ENCODE assay signal across 22 cellular contexts in the genomic region with DNA sequence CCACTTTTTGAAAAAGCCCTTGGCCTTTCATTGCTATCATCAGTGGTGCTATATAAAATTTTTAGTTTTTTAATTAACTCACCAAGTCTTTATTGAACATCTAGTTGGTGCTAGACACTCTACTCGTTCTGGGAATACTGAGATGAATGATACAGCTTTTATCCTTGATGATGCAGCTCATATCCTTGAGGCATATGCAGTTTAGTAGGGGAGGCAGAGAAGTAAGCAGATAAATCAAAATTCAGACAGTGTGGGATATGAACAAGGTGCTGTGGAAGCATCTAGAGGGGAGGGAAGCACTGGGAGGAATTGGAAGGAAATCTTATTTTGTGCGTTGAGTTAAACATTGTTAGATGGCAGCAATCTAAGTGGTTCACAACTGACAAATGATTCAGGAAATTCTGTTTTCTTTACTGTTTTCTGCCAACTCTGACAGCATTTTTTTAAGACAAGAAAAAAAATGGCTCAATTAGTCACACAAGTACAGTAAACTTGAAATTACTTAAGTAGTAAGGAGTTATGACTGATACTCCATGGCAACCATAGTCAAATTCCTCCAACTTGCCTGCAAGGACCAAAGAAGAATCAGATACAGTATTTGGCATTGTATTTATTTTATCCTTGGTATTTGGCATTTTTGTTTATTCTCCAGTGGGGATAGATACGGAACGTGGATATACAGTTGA.
DNase-seq lines count a peak whose midpoint lies in the region; ATAC-seq and TF ChIP-seq lines count a peak whose summit lies in the region.
"Had no signal": no experiment of that assay in that cellular context is flagged by ENCODE, and none has a peak within 500 bp of the region (broad histone marks: within the 10 kb centered on the region; RNA-seq: fewer than 3 reads in every experiment).

No MANE protein-coding gene starts in this region.

- no peak overlapping the region for H2AFZ ChIP-seq in PC-3 (ENCODE audit: low read length)
- no peak overlapping the region for H2AFZ ChIP-seq in osteoblast (ENCODE audit: low read length)

- H3K79me2 ChIP-seq in PC-3 (ENCODE audit: low read length) = no peaks in the 10 kb centered on the region
- H3K79me2 ChIP-seq in osteoblast (ENCODE audit: insufficient read depth, low read length) = no peaks in the 10 kb centered on the region

- H3K27me3 ChIP-seq in BJ (ENCODE audit: control insufficient read depth, insufficient read depth, low read length) (no peaks in the 10 kb centered on the region), PC-3 (ENCODE audit: low read length) (no peaks in the 10 kb centered on the region), esophagus squamous epithelium (no peaks in the 10 kb centered on the region), osteoblast (ENCODE audit: insufficient read depth, low read length) (no peaks in the 10 kb centered on the region)
- H3K27me3 ChIP-seq: dorsolateral prefrontal cortex, upper lobe of left lung had no signal

- H3K4me3 ChIP-seq in BJ (ENCODE audit: low read depth, low read length) = no peak overlapping the region
- H3K4me3 ChIP-seq in PC-3 (ENCODE audit: low read length) = no peak overlapping the region
- H3K4me3 ChIP-seq in esophagus squamous epithelium = no peak overlapping the region
- H3K4me3 ChIP-seq in osteoblast (ENCODE audit: insufficient read depth, low read length) = no peak overlapping the region
- H3K4me3 ChIP-seq: dorsolateral prefrontal cortex, upper lobe of left lung had no signal

- TF ChIP-seq CTCF in BJ (IDR thresholded peaks at IDR 0.05; ENCODE audit: insufficient read depth, low read depth, low read length) = no peak
- TF ChIP-seq CTCF in PC-3 (conservative IDR thresholded peaks at IDR 0.05; ENCODE audit: low read depth, low read length) = no peak
- no peak for TF ChIP-seq CTCF in esophagus squamous epithelium (IDR thresholded peaks at IDR 0.05)
- no peak for TF ChIP-seq CTCF in osteoblast (IDR thresholded peaks at IDR 0.05; ENCODE audit: extremely low read depth, low read depth, low read length)

- no TSS peak for BruUV-seq in PC-3 (replicated peaks; lab: Mats Ljungman, UMichigan)

- no peak for TF ChIP-seq POLR2A in esophagus squamous epithelium (IDR thresholded peaks at IDR 0.05)

- H3K9me3 ChIP-seq in PC-3 (ENCODE audit: low read length) = no peaks in the 10 kb centered on the region
- H3K9me3 ChIP-seq in esophagus squamous epithelium = no peaks in the 10 kb centered on the region
- no peaks in the 10 kb centered on the region for H3K9me3 ChIP-seq in osteoblast (ENCODE audit: low read depth, low read length)
- H3K9me3 ChIP-seq: upper lobe of left lung had no signal

- H3K36me3 ChIP-seq in BJ (ENCODE audit: control insufficient read depth, insufficient read depth, low read length) (no peaks in the 10 kb centered on the region), PC-3 (ENCODE audit: low read depth, low read length) (no peaks in the 10 kb centered on the region), esophagus squamous epithelium (peaks cover 0 to 14% (median 0%) of the 10 kb centered on the region in 3 donors), osteoblast (ENCODE audit: insufficient read depth, low read length) (no peaks in the 10 kb centered on the region)
- H3K36me3 ChIP-seq: upper lobe of left lung had no signal

- H3K4me2 ChIP-seq in PC-3 (ENCODE audit: low read length) (no peak overlapping the region), osteoblast (ENCODE audit: insufficient read depth, low read length) (no peak overlapping the region)

- no peaks in the 10 kb centered on the region for H3K9me2 ChIP-seq in PC-3 (replicated peaks; ENCODE audit: low read length)

- H3K4me1 ChIP-seq in PC-3 (ENCODE audit: insufficient read depth, low read length) (no peaks in the 10 kb centered on the region), esophagus squamous epithelium (peaks cover 0 to 18% (median 0%) of the 10 kb centered on the region in 3 donors), osteoblast (ENCODE audit: insufficient read depth, low read length) (no peaks in the 10 kb centered on the region)
- H3K4me1 ChIP-seq: upper lobe of left lung had no signal

- CTCF ChIA-PET in BJ (lab: Yijun Ruan, JAX) (interaction anchor here (1.4 kb wide), 1 partner anchor 108 kb away, joined by 3 read pairs; no protein-coding TSS in a partner anchor), PC-3 (lab: Charles Lee) (no interaction called here)

- H3K27ac ChIP-seq in PC-3 (ENCODE audit: low read length) (no peak overlapping the region), esophagus squamous epithelium (peak overlapping the region; percentile 36 to 77 (median 73)), osteoblast (ENCODE audit: low read depth, low read length) (no peak overlapping the region)

- no peak for ATAC-seq in PC-3
- ATAC-seq: stimulated activated naive CD8-positive, alpha-beta T cell treated with anti-CD3 and anti-CD28 coated beads, Interleukin-15, amount 100 ng/mL, for 72 hours had no signal

- 48 to 55% methylated on average over 4 of the region's 4 CpGs for WGBS in esophagus squamous epithelium, 2 donors

- H3K9ac ChIP-seq in PC-3 (ENCODE audit: low read length) = no peak overlapping the region

- no peaks in the 10 kb centered on the region for H3F3A ChIP-seq in PC-3 (ENCODE audit: low read length, unreplicated experiment)

- DNase-seq in BJ (ENCODE audit: low read depth) = peak; percentile 26
- DNase-seq in PC-3 = peak; percentile 14
- no peak for DNase-seq in esophagus squamous epithelium (lab: John Stamatoyannopoulos, UW)
- peak; percentile 56 for DNase-seq in osteoblast (ENCODE audit: insufficient read length, low spot score, missing footprints)
- no peak for DNase-seq in amniotic stem cell (lab: John Stamatoyannopoulos, UW)
- no peak for DNase-seq in amygdala (lab: John Stamatoyannopoulos, UW)
- DNase-seq in activated CD8-positive, alpha-beta memory T cell treated with anti-CD3 and anti-CD28 coated beads for 24 hours = no peak
- no peak for DNase-seq in SIG-M5 (lab: John Stamatoyannopoulos, UW)
- DNase-seq: activated B cell treated with CpG ODN at 0.5 μM for 24 hours; activated CD4-positive, alpha-beta T cell treated with anti-CD3 and anti-CD28 coated beads, Interleukin-2, amount 50 U/mL, for 48 hours; activated T-cell treated with anti-CD3 and anti-CD28 coated beads for 4 hours; CD4-positive, CD25-positive, alpha-beta regulatory T cell; dorsolateral prefrontal cortex; mesenchymal stem cell; MM.1S; NCI-H1436 treated with DMSO at 0.1 percent for 48 hours; NCI-H524; nucleus accumbens; retina; stimulated activated naive CD8-positive, alpha-beta T cell treated with anti-CD3 and anti-CD28 coated beads, Interleukin-15, amount 100 ng/mL, for 72 hours; T1000; upper lobe of left lung had no signal

- H4K20me1 ChIP-seq in PC-3 (ENCODE audit: low read length) (no peaks in the 10 kb centered on the region), osteoblast (ENCODE audit: insufficient read depth, low read length) (no peaks in the 10 kb centered on the region)

- POLR2A ChIA-PET in BJ (lab: Charles Lee) = no interaction called here
- POLR2A ChIA-PET in PC-3 (lab: Charles Lee; ENCODE audit: unreplicated experiment) = no interaction called here

- intact Hi-C loops in PC-3 (cut with micrococcal nuclease) = no loop called here
- intact Hi-C loops in esophagus squamous epithelium (cut with DNase I) = no loop called here

Comparison
In these comparisons a context has a peak if more than half of its experiments do, and no peak if none do; other contexts are left out.
1. DNase-seq: peak in BJ (single experiment), PC-3 (single experiment) and osteoblast (single experiment); none in esophagus squamous epithelium (single experiment), amniotic stem cell (single experiment), amygdala (0 of 56), activated CD8-positive, alpha-beta memory T cell treated with anti-CD3 and anti-CD28 coated beads for 24 hours (single experiment) and SIG-M5 (single experiment).
2. H3K27ac ChIP-seq: peak in esophagus squamous epithelium (4 of 4); none in PC-3 (single experiment) and osteoblast (single experiment).